ENCODE assay signal across 8 cellular contexts in genomic region chr13:29596064-29596418, GRCh38. TPM values are rescaled to one million over a fixed set of nuclear protein-coding genes. Genes with fewer than 3 reads are reported as not detected.
DNase-seq lines count a peak whose midpoint lies in the region; ATAC-seq and TF ChIP-seq lines count a peak whose summit lies in the region.

No MANE protein-coding gene starts in this region.

- peak overlapping the region; percentile 84 for H3K4me3 Mint-ChIP-seq in T-helper 1 cell treated with Interleukin-12 subunit alpha and Interleukin-12 subunit beta and Interleukin-4 antibody, amounts not matched to agents 30 μg/mL and 1 μg/mL, for 36 hours

- peak overlapping the region; percentile 91 for H3K27ac Mint-ChIP-seq in T-helper 1 cell treated with Interleukin-12 subunit alpha and Interleukin-12 subunit beta and Interleukin-4 antibody, amounts not matched to agents 30 μg/mL and 1 μg/mL, for 36 hours
- peak overlapping the region; percentile 82 to 83 for H3K27ac Mint-ChIP-seq in activated naive CD4-positive, alpha-beta T cell treated with anti-CD3 and anti-CD28 coated beads, Interleukin-2, amount 50 U/mL, for 72 hours

- peak overlapping the region; percentile 62; the same call in 1 of the 2 replicates for H3K4me3 ChIP-seq in iPS-20b (ENCODE audit: low read length)
- peak overlapping the region; percentile 79 to 90 (median 85) for H3K4me3 ChIP-seq in stomach

- H3K36me3 ChIP-seq in iPS-20b (ENCODE audit: insufficient read depth, low read depth, low read length) (peaks cover 6% of the 10 kb centered on the region; the same call in 1 of the 2 replicates), stomach (no peaks in the 10 kb centered on the region)

- H3K27ac ChIP-seq in iPS-20b (ENCODE audit: low read length) (no peak overlapping the region), stomach (peak overlapping the region; percentile 54 to 98 (median 93))

- no peaks in the 10 kb centered on the region for H3K9me3 ChIP-seq in iPS-20b (ENCODE audit: insufficient read depth, low read depth, low read length)
- H3K9me3 ChIP-seq in stomach, result no peaks in the 10 kb centered on the region

- ATAC-seq in activated naive CD4-positive, alpha-beta T cell treated with anti-CD3 and anti-CD28 coated beads, Interleukin-2, amount 50 U/mL, for 72 hours, result no peak
- ATAC-seq in HG03175 (IDR thresholded peaks at IDR 0.05; ENCODE audit: unreplicated experiment) (no peak), GM21390 (IDR thresholded peaks at IDR 0.05; ENCODE audit: unreplicated experiment) (no peak)

- H3K27me3 Mint-ChIP-seq in T-helper 1 cell treated with Interleukin-12 subunit alpha and Interleukin-12 subunit beta and Interleukin-4 antibody, amounts not matched to agents 30 μg/mL and 1 μg/mL, for 36 hours (ENCODE audit: low read depth), result peaks cover 10% of the 10 kb centered on the region

- DNase-seq in T-helper 1 cell (no peak), stomach (no peak), SKM-1 (lab: John Stamatoyannopoulos, UW; ENCODE audit: unreplicated experiment) (no peak)
- no peak for DNase-seq in activated naive CD4-positive, alpha-beta T cell treated with anti-CD3 and anti-CD28 coated beads, Interleukin-2, amount 50 U/mL, for 72 hours (ENCODE audit: low spot score in 2 of 2)

- peak overlapping the region; percentile 36; the same call in 1 of the 2 replicates for H3K9ac ChIP-seq in iPS-20b (ENCODE audit: low read depth, low read length)

- intact Hi-C loops in stomach (cut with DNase I; ENCODE audit: low total_unique reads), result no loop called here

- TF ChIP-seq EP300 in stomach (IDR thresholded peaks at IDR 0.05), result no peak

- TF ChIP-seq POLR2A in stomach (IDR thresholded peaks at IDR 0.05), result no peak

- TF ChIP-seq CTCF in stomach (IDR thresholded peaks at IDR 0.05), result no peak

- H3K4me1 ChIP-seq in iPS-20b (ENCODE audit: insufficient read depth, low read length), result peaks cover 8% of the 10 kb centered on the region; the same call in 1 of the 2 replicates
- peaks cover 4 to 39% (median 22%) of the 10 kb centered on the region in 4 donors for H3K4me1 ChIP-seq in stomach

- H3K9me3 Mint-ChIP-seq in T-helper 1 cell treated with Interleukin-12 subunit alpha and Interleukin-12 subunit beta and Interleukin-4 antibody, amounts not matched to agents 30 μg/mL and 1 μg/mL, for 36 hours, result no peaks in the 10 kb centered on the region
- no peaks in the 10 kb centered on the region for H3K9me3 Mint-ChIP-seq in activated naive CD4-positive, alpha-beta T cell treated with anti-CD3 and anti-CD28 coated beads, Interleukin-2, amount 50 U/mL, for 72 hours

- H3K36me3 Mint-ChIP-seq in T-helper 1 cell treated with Interleukin-12 subunit alpha and Interleukin-12 subunit beta and Interleukin-4 antibody, amounts not matched to agents 30 μg/mL and 1 μg/mL, for 36 hours (ENCODE audit: low read depth), result peaks cover 4% of the 10 kb centered on the region
- H3K36me3 Mint-ChIP-seq in activated naive CD4-positive, alpha-beta T cell treated with anti-CD3 and anti-CD28 coated beads, Interleukin-2, amount 50 U/mL, for 72 hours, result peaks cover 23 to 32% of the 10 kb centered on the region in 2 donors

- WGBS in stomach, 5 donors, result 37 to 43% (median 40%) methylated on average over 10 of the region's 10 CpGs

- peaks cover 13% of the 10 kb centered on the region for H3K27me3 ChIP-seq in iPS-20b (ENCODE audit: insufficient read depth, low read length)
- no peaks in the 10 kb centered on the region for H3K27me3 ChIP-seq in stomach

- H3K4me1 Mint-ChIP-seq in T-helper 1 cell treated with Interleukin-12 subunit alpha and Interleukin-12 subunit beta and Interleukin-4 antibody, amounts not matched to agents 30 μg/mL and 1 μg/mL, for 36 hours (ENCODE audit: low read depth), result peaks cover 41% of the 10 kb centered on the region

RNA-seq across cellular contexts. Expression of gene SLC7A1, which starts 0.6 kb away (rescaled TPM):
- 10 to 100 TPM; 63.8 to 92.7 TPM for total RNA-seq in activated naive CD4-positive, alpha-beta T cell treated with anti-CD3 and anti-CD28 coated beads, Interleukin-2, amount 50 U/mL, for 72 hours
- 10 to 100 TPM; 12.5 to 95.1 (median 29.0) TPM for total RNA-seq in stomach
- polyA plus RNA-seq in stomach, result 10 to 100 TPM in 1 of 3 donors, 1 to 10 TPM in 2; 2.3 to 23.2 (median 5.9) TPM
